1 cellular context compared by ENCODE assay signal in the genomic region with DNA sequence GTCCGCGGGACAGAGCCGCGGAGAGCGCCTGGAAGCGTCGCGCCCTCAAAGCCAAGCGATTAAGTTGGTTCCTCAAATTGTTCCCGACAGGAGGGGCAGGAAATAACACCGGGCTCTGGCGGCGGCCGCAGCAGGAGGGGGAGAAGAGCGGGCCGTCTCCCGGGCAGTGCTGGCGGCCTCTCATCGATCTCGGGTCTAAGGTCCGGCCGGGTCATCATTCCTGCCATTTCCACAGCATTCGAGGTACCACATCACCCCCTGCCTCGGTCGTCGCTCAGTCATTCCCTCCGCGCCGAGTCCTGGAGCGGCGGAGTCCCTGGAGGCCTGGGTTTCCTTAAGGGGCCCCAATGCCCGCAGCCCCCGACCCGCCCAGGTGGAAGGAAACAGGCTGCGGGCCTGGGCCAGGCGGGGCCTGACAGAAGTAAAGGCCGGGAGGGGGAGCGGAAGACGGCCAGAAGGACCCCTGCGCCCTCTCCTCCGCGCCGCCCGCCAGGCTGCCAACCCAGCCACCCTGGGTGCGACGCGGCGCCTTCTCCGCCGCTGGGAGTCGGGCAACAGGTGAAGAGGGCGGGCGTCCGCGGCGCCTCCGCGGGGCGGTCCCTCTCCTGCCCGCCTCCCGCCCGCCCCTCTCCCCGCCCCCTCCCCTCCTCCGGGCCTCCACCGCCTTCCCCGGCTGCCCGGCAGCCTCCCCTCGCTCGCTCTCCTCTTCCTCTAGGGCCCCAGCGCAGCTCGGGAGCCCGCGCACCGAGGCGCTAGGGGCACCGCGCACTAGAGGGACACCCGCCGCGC.
A peak's percentile ranks its signal among the peaks of the same experiment; 100 is the strongest.
TF ChIP-seq lines count a peak whose summit lies in the region.

A gene with protein sequence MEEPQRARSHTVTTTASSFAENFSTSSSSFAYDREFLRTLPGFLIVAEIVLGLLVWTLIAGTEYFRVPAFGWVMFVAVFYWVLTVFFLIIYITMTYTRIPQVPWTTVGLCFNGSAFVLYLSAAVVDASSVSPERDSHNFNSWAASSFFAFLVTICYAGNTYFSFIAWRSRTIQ (plus strand): TSS at position 654 of the 789 bp plus-strand sequence. CDS start 293 bp downstream, outside the sequence.

TF ChIP-seq in liver, 16 proteins besides CTCF, POLR2A, EP300 and RAD21 (continued from another document):
- TF ChIP-seq, protein P1, sequence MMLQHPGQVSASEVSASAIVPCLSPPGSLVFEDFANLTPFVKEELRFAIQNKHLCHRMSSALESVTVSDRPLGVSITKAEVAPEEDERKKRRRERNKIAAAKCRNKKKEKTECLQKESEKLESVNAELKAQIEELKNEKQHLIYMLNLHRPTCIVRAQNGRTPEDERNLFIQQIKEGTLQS (IDR thresholded peaks at IDR 0.05): no peak
- TF ChIP-seq, protein P2, sequence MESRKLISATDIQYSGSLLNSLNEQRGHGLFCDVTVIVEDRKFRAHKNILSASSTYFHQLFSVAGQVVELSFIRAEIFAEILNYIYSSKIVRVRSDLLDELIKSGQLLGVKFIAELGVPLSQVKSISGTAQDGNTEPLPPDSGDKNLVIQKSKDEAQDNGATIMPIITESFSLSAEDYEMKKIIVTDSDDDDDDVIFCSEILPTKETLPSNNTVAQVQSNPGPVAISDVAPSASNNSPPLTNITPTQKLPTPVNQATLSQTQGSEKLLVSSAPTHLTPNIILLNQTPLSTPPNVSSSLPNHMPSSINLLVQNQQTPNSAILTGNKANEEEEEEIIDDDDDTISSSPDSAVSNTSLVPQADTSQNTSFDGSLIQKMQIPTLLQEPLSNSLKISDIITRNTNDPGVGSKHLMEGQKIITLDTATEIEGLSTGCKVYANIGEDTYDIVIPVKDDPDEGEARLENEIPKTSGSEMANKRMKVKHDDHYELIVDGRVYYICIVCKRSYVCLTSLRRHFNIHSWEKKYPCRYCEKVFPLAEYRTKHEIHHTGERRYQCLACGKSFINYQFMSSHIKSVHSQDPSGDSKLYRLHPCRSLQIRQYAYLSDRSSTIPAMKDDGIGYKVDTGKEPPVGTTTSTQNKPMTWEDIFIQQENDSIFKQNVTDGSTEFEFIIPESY (IDR thresholded peaks at IDR 0.05): no peak
- TF ChIP-seq, protein P3, sequence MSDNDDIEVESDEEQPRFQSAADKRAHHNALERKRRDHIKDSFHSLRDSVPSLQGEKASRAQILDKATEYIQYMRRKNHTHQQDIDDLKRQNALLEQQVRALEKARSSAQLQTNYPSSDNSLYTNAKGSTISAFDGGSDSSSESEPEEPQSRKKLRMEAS (IDR thresholded peaks at IDR 0.05): peak; percentile 21
- TF ChIP-seq EGR1 (IDR thresholded peaks at IDR 0.05; ENCODE audit: low read depth in 2 of 2): no peak
- TF ChIP-seq HNF4A (conservative IDR thresholded peaks at IDR 0.05): peak; percentile 83 to 90
- TF ChIP-seq NR2F2 (IDR thresholded peaks at IDR 0.05): peak; percentile 68
- TF ChIP-seq SP1 (IDR thresholded peaks at IDR 0.05): peak; percentile 75
- peak in 1 of 2 donors; percentile 38 for TF ChIP-seq JUND (IDR thresholded peaks at IDR 0.05)
